Comparison of ENCODE assay signal across 18 cellular contexts in genomic region chr22:25230760-25231159, GRCh38. TPM values are rescaled to one million over a fixed set of nuclear protein-coding genes. Genes with fewer than 3 reads are reported as not detected.
"Had no signal": no experiment of that assay in that cellular context is flagged by ENCODE, and none has a peak within 500 bp of the region (broad histone marks: within the 10 kb centered on the region; RNA-seq: fewer than 3 reads in every experiment).

No MANE protein-coding gene starts in this region.

RNA-seq across cellular contexts. Expression of gene CRYBB2, which starts 11.3 kb away (rescaled TPM):
- total RNA-seq: kidney, kidney epithelial cell, left lobe of liver, left lung, left ventricle myocardium inferior, left ventricle myocardium superior, lower lobe of right lung, lung microvascular endothelial cell, mesenteric fat pad, mesothelial cell of epicardium, mononuclear cell, mucosa of gallbladder, myocyte had no signal

RNA-seq across cellular contexts. Expression of gene CRYBB3, which starts 31.1 kb away (rescaled TPM):
- total RNA-seq: hepatocyte, kidney, kidney epithelial cell, left cardiac atrium, left ventricle myocardium inferior, left ventricle myocardium superior, liver, lung, mammary epithelial cell, mesenteric fat pad, mononuclear cell, myocyte had no signal
